ENCODE assay signal across 8 cellular contexts in the genomic region with DNA sequence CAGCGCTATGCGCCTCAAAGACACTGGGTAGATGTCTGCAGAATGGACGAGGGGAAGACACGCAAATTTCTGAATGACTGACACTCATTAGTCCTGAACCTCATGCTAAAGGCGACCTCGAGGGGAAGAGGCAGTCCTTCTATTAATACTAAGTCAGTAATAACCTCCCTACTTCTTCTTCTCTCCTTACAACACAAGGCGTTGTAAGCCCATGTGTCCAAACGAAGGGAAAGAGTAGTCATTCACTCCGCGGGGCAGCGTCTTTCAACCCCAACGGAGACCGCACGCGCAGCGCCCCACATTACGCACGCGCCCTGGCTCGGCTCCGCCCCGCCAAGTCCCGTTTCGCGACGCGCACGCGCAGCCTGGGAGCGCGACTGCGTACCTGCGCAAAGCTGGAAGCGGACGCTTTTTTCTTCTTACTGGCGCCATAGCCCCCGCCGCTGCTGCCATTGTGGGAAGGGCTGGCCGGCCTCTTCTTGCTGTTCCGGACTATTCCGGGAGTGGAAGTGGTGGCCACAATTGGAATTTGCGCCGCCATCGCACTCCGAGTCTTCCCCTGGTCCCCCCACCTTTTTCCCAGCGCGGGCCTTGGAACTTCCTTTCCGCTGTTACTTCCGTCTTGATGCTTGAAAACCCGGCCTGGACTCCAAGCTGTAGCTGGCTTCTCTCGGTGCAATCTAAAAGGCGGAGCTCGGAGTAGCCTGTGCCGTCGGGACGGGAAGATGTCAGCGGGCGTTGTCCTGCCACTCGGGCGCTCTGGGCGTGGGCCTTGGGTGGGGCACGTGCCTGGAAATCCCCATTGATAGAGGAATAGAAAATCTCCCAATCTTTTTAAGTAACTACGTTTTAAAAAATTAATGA. TPM values are rescaled to one million over a fixed set of nuclear protein-coding genes. Genes with fewer than 3 reads are reported as not detected.
DNase-seq lines count a peak whose midpoint lies in the region; ATAC-seq and TF ChIP-seq lines count a peak whose summit lies in the region.

A gene with protein sequence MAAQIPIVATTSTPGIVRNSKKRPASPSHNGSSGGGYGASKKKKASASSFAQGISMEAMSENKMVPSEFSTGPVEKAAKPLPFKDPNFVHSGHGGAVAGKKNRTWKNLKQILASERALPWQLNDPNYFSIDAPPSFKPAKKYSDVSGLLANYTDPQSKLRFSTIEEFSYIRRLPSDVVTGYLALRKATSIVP (minus strand): TSS at position 627 of the 864 bp plus-strand sequence. CDS start 86 bp downstream, at position 541.

- 1% methylated on average over 63 of the region's 63 CpGs for WGBS in adipose tissue, 3 donors

- H3K27me3 Mint-ChIP-seq in T-cell (no peaks in the 10 kb centered on the region), type B pancreatic cell (peaks cover 3% of the 10 kb centered on the region)

- peak; percentile 89 for DNase-seq in GM13977 (ENCODE audit: low spot score)
- DNase-seq in NCI-H146 (lab: John Stamatoyannopoulos, UW): peak; percentile 96
- DNase-seq in T-cell: peak; percentile 86 to 94 (median 90)
- peak; percentile 96 for DNase-seq in cardiac septum (ENCODE audit: low spot score)
- DNase-seq in pons (ENCODE audit: low spot score): peak; percentile 92
- peak; percentile 92 for DNase-seq in type B pancreatic cell (ENCODE audit: extremely low spot score, unreplicated experiment)

- H3K4me1 Mint-ChIP-seq in T-cell (peaks cover 45 to 46% (median 45%) of the 10 kb centered on the region in 3 donors), type B pancreatic cell (ENCODE audit: unreplicated experiment) (peaks cover 8% of the 10 kb centered on the region)

- in situ Hi-C loops in GM13977 (cut with MboI; ENCODE audit: low pct_unique_long_range_greater_than_20kb, low sequenced_read_pairs, unreplicated experiment): no loop called here

- intact Hi-C loops in cardiac septum (cut with DNase I): loop anchor here (5.0 to 10.0 kb wide), 3 partner anchors 40 to 475 kb away; partner anchors contain the start of genes GALNT1 and RMP24

- H3K27ac Mint-ChIP-seq in T-cell: peak within 1 kb of the TSS; percentile 99 to 100
- peak within 1 kb of the TSS; percentile 98 for H3K27ac Mint-ChIP-seq in type B pancreatic cell

- CTCF ChIA-PET in T-cell (lab: Charles Lee): interaction anchor here in 1 of 2 donors (1.0 kb wide), 1 partner anchor 103 kb away, joined by 3 read pairs; no protein-coding TSS in a partner anchor

- POLR2A ChIA-PET in T-cell (lab: Charles Lee): interaction anchor here (0.6 to 1.5 kb wide), 6 partner anchors 16 to 1331 kb away, joined by 3 to 5 read pairs (median 3); partner anchors contain the start of gene TPGS2 (in 1 of the 2)

- peak within 1 kb of the TSS; percentile 56 for H3K27ac ChIP-seq in adipose tissue (ENCODE audit: low read depth, low read length)

- peak; percentile 90 for ATAC-seq in HG02870 (IDR thresholded peaks at IDR 0.05; ENCODE audit: unreplicated experiment)
- ATAC-seq in T-cell (replicated peaks in 1 of 4): peak; percentile 92 to 94 (median 92)

- H3K4me3 Mint-ChIP-seq in T-cell: peak within 1 kb of the TSS; percentile 93 to 99 (median 94)
- H3K4me3 Mint-ChIP-seq in type B pancreatic cell: peak within 1 kb of the TSS; percentile 99

- H3K9me3 Mint-ChIP-seq in T-cell (no peaks in the 10 kb centered on the region), type B pancreatic cell (peaks cover 7% of the 10 kb centered on the region)

- H3K36me3 Mint-ChIP-seq in T-cell: no peaks in the 10 kb centered on the region
- H3K36me3 Mint-ChIP-seq in type B pancreatic cell: no peaks in the 10 kb centered on the region

- TF ChIP-seq CTCF in GM13977 (IDR thresholded peaks at IDR 0.05; ENCODE audit: extremely low read depth, insufficient read depth, missing control alignments): no peak
- TF ChIP-seq CTCF in type B pancreatic cell (conservative IDR thresholded peaks at IDR 0.05): no peak

RNA-seq across cellular contexts. Expression of the gene that starts here (rescaled TPM):
- total RNA-seq in T-cell: 10 to 100 TPM; 19.3 to 29.5 (median 23.1) TPM
- polyA plus RNA-seq in adipose tissue: 10 to 100 TPM in 2 of 3 donors, 1 to 10 TPM in 1; 9.3 to 25.1 (median 20.8) TPM
- 21.8 TPM for total RNA-seq in cardiac septum
- total RNA-seq in type B pancreatic cell (ENCODE audit: low replicate concordance): 19.7 and 22.6 TPM in 2 replicates

Comparison
In these comparisons a context has a peak if more than half of its experiments do, and no peak if none do; other contexts are left out.
1. Peak in every context shown above with its lines: DNase-seq, ATAC-seq and H3K27ac ChIP-seq.